ENCODE assay signal across 1 cellular context in the genomic region with DNA sequence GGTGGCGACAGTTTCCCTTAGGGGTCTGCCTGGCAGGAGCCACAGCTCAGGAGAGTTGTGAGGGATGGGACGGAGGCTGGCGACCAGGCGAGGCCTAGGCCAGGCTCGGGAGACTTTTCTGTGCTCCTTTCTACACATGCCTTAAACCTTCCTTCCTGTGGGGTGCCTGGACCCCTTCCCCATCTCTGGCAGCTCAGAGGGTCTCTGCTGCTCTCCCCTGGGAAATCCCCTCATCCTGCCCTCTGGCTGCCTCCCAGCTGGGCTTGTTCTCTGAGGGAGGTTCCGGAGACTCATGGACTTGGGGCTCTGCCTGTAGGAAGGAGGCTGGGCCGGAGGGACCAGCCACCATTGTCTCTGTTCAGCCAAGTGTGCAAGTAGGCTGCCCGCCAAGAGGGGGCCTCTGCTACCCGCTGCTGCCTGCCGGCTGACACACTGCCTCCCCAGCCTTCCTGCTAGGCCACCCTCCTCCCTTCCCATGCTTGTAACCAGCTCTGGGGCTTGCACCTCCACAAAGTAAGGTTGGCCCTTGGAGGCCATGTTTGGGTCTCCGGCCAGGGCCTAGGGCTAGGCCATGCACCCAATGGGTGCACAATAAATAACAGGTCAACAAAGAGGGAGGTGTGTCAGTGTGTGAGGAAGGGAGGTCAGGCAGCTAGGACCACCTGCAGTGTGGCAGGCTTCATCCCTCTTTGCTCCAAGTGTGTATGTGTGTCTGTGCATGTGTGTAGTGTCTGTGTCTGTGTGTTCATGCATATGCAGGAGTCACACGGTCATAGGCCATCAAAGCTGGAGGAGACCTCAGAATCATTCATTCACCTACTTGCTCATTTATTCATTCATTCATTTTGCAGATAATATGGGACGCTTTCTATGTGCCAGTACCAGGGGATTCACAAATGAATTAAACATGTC.
TF ChIP-seq lines count a peak whose summit lies in the region.

No MANE protein-coding gene starts in this region.

TF ChIP-seq in A549, 52 proteins besides CTCF, POLR2A, EP300 and RAD21 (continued from another document):
- TF ChIP-seq, protein P1, sequence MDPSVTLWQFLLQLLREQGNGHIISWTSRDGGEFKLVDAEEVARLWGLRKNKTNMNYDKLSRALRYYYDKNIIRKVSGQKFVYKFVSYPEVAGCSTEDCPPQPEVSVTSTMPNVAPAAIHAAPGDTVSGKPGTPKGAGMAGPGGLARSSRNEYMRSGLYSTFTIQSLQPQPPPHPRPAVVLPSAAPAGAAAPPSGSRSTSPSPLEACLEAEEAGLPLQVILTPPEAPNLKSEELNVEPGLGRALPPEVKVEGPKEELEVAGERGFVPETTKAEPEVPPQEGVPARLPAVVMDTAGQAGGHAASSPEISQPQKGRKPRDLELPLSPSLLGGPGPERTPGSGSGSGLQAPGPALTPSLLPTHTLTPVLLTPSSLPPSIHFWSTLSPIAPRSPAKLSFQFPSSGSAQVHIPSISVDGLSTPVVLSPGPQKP (IDR thresholded peaks at IDR 0.05; ENCODE audit: low read depth, low read length), result no peak
- TF ChIP-seq SREBF2 (IDR thresholded peaks at IDR 0.05), result no peak
- no peak for TF ChIP-seq JUN (IDR thresholded peaks at IDR 0.05)
